ENCODE assay signal across 8 cellular contexts in genomic region chr6:41367700-41368099, GRCh38. TPM values are rescaled to one million over a fixed set of nuclear protein-coding genes. Genes with fewer than 3 reads are reported as not detected.
A peak's percentile ranks its signal among the peaks of the same experiment; 100 is the strongest.
DNase-seq lines count a peak whose midpoint lies in the region; ATAC-seq and TF ChIP-seq lines count a peak whose summit lies in the region.

No MANE protein-coding gene starts in this region.

- H3K4me1 ChIP-seq in body of pancreas: peaks cover 20% of the 10 kb centered on the region

- TF ChIP-seq CTCF in HFFc6 (IDR thresholded peaks at IDR 0.05) (peak; percentile 79), body of pancreas (IDR thresholded peaks at IDR 0.05) (peak in 5 of 7 experiments; percentile 20 to 51 (median 43)), type B pancreatic cell (conservative IDR thresholded peaks at IDR 0.05) (peak; percentile 87)

- no peak overlapping the region for H3K27ac ChIP-seq in body of pancreas

- H3K27me3 ChIP-seq in body of pancreas: peaks cover 0 to 6% of the 10 kb centered on the region in 2 donors

- no peaks in the 10 kb centered on the region for H3K36me3 ChIP-seq in body of pancreas (replicated peaks in 1 of 2; ENCODE audit: insufficient read depth in 1 of 2, low read depth in 2 of 2)

- DNase-seq in Ammon's horn (ENCODE audit: low spot score): peak; percentile 87
- DNase-seq in HFFc6: peak; percentile 25
- peak; percentile 54 to 85 for DNase-seq in NCI-H524 (lab: John Stamatoyannopoulos, UW)
- DNase-seq in body of pancreas: peak in 3 of 4 donors; percentile 31 to 47 (median 35)
- peak; percentile 78 for DNase-seq in inferior parietal cortex (ENCODE audit: extremely low spot score)
- peak; percentile 83 for DNase-seq in type B pancreatic cell (ENCODE audit: extremely low spot score, unreplicated experiment)

- no peak for TF ChIP-seq POLR2A in body of pancreas (IDR thresholded peaks at IDR 0.05)

- intact Hi-C loops in body of pancreas (cut with DNase I): no loop called here

- H3K27ac Mint-ChIP-seq in HFFc6 (no peak overlapping the region), type B pancreatic cell (peak overlapping the region; percentile 73)

- H3K9me3 Mint-ChIP-seq in HFFc6 (no peaks in the 10 kb centered on the region), type B pancreatic cell (no peaks in the 10 kb centered on the region)

- no peak overlapping the region for H3K4me3 ChIP-seq in body of pancreas

- H3K36me3 Mint-ChIP-seq in HFFc6 (ENCODE audit: low read depth): no peaks in the 10 kb centered on the region
- H3K36me3 Mint-ChIP-seq in type B pancreatic cell: no peaks in the 10 kb centered on the region

- H3K9me3 ChIP-seq in body of pancreas: no peaks in the 10 kb centered on the region

- WGBS in body of pancreas, 2 donors: 0 to 21% methylated on average over 2 of the region's 2 CpGs

- H3K27me3 Mint-ChIP-seq in HFFc6 (ENCODE audit: insufficient read depth): peaks cover 36% of the 10 kb centered on the region
- H3K27me3 Mint-ChIP-seq in type B pancreatic cell: peaks cover 70% of the 10 kb centered on the region

- ATAC-seq in body of pancreas: no peak
- ATAC-seq in HG02642 (IDR thresholded peaks at IDR 0.05; ENCODE audit: poor library complexity, unreplicated experiment): no peak
- no peak for ATAC-seq in GM18873 (IDR thresholded peaks at IDR 0.05; ENCODE audit: low FRiP score, unreplicated experiment)

- H3K4me3 Mint-ChIP-seq in HFFc6 (no peak overlapping the region), type B pancreatic cell (peak overlapping the region; percentile 31)

- H3K4me1 Mint-ChIP-seq in HFFc6 (ENCODE audit: low read depth): peaks cover 32% of the 10 kb centered on the region
- peaks cover 31% of the 10 kb centered on the region for H3K4me1 Mint-ChIP-seq in type B pancreatic cell (ENCODE audit: unreplicated experiment)

RNA-seq across cellular contexts. Expression of gene NCR2, which starts 32.3 kb away (rescaled TPM):
- total RNA-seq in HFFc6 (2021; fragmentation: NEBNext Ultra II Directional; extraction: Animal tissue kit (Norgen Biotek cat#: 25700)): not detected
- total RNA-seq in body of pancreas (not detected), type B pancreatic cell (ENCODE audit: low replicate concordance) (not detected in 2 replicates)

Comparison
In these comparisons a context has a peak if more than half of its experiments do, and no peak if none do; other contexts are left out.
1. DNase-seq: peak in every context shown above with its lines; median percentile 87 in Ammon's horn; 83 in type B pancreatic cell; 78 in inferior parietal cortex; 70 in NCI-H524; 35 in body of pancreas; 25 in HFFc6.